Comparison of ENCODE assay signal across 8 cellular contexts in the genomic region with DNA sequence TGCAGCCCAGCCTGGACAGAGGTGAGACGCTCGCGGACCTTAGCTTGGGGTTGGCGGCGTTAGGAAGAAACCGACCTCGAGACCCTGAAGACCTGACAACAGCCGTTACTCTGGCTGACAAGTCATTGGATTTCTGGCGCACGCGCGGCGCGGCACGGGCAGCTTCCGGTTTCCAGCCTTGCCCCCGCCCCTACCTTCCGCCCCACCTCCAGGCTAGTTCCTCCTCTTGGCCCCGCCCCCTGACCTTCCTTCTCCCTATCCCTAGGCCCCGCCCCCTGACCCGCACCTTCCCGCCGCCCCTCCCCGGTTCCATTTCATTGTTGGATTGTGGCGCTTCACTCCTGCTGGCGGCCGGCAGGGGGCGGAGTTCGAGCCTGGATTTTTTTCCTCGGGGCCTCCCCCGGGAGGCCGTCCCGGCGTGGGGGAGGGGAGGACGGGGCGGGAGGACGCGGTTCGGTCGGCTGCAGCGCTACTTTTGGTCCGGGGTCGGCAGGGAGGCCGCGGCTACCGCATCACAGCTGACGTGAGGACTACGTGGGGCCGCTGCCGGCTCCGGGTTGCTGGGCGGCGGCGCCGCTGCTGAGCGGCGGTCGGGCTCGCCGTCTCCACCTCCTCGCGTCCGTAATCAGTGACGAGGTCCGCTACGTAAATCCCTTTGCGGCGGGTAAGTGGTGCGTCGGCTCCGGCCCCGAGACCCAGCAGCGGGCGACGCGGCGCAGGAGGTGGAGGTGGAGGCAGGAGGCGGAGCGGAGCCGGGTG. TPM values are rescaled to one million over a fixed set of nuclear protein-coding genes. Genes with fewer than 3 reads are reported as not detected.
A peak's percentile ranks its signal among the peaks of the same experiment; 100 is the strongest.
DNase-seq lines count a peak whose midpoint lies in the region; ATAC-seq and TF ChIP-seq lines count a peak whose summit lies in the region.

Gene CREM (plus strand): TSS at position 317 of the 759 bp plus-strand sequence. CDS start 10,990 bp downstream, outside the sequence.

- 0 to 1% methylated on average over 13 of the region's 80 CpGs for WGBS in gastroesophageal sphincter (ENCODE audit: low coverage in 1 of 2), 2 donors

- CTCF ChIA-PET in activated naive CD4-positive, alpha-beta T cell treated with anti-CD3 and anti-CD28 coated beads for 36 hours (lab: Charles Lee): interaction anchor here (0.6 to 11.0 kb wide), 16 partner anchors 15 to 436 kb away, joined by 3 to 223 read pairs (median 3); partner anchors contain the start of gene CUL2

- peak within 1 kb of the TSS; percentile 95 to 100 (median 99) for H3K27ac ChIP-seq in gastroesophageal sphincter

- DNase-seq in GM06990 (ENCODE audit: extremely low read depth, insufficient read length) (peak; percentile 99), HFF-Myc (ENCODE audit: extremely low read depth, low read depth) (peak; percentile 79), MV-4-11 (lab: John Stamatoyannopoulos, UW) (peak; percentile 93), SK-MEL-5 (ENCODE audit: low read depth, low spot score) (peak; percentile 94), non-pigmented ciliary epithelial cell (ENCODE audit: low read depth) (peak; percentile 66), superior temporal gyrus (ENCODE audit: extremely low spot score) (peak; percentile 85)
- DNase-seq in activated naive CD4-positive, alpha-beta T cell treated with anti-CD3 and anti-CD28 coated beads for 36 hours: peak; percentile 100

- peaks cover 48% of the 10 kb centered on the region for H3K4me1 Mint-ChIP-seq in activated naive CD4-positive, alpha-beta T cell treated with anti-CD3 and anti-CD28 coated beads for 36 hours (ENCODE audit: low read depth)

- peaks cover 18% of the 10 kb centered on the region for H3K36me3 Mint-ChIP-seq in activated naive CD4-positive, alpha-beta T cell treated with anti-CD3 and anti-CD28 coated beads for 36 hours (ENCODE audit: low read depth)

- TF ChIP-seq EP300 in gastroesophageal sphincter (IDR thresholded peaks at IDR 0.05): peak; percentile 96

- no peaks in the 10 kb centered on the region for H3K9me3 Mint-ChIP-seq in activated naive CD4-positive, alpha-beta T cell treated with anti-CD3 and anti-CD28 coated beads for 36 hours

- peak within 1 kb of the TSS; percentile 95 for H3K27ac Mint-ChIP-seq in activated naive CD4-positive, alpha-beta T cell treated with anti-CD3 and anti-CD28 coated beads for 36 hours

- intact Hi-C loops in activated naive CD4-positive, alpha-beta T cell treated with anti-CD3 and anti-CD28 coated beads for 36 hours (cut with micrococcal nuclease): loop anchor here (1.0 to 5.0 kb wide), 11 partner anchors 23 to 1989 kb away; partner anchors contain the start of genes CCNY, CUL2 and FZD8

- TF ChIP-seq POLR2A in gastroesophageal sphincter (IDR thresholded peaks at IDR 0.05): peak; percentile 99 to 100

- H3K4me3 ChIP-seq in GM06990 (replicated peaks; ENCODE audit: low read depth, low read length) (peak within 1 kb of the TSS; percentile 92), HFF-Myc (replicated peaks; ENCODE audit: low read depth, low read length) (peak within 1 kb of the TSS; percentile 89), gastroesophageal sphincter (peak within 1 kb of the TSS; percentile 71 to 91)

- no peaks in the 10 kb centered on the region for H3K27me3 Mint-ChIP-seq in activated naive CD4-positive, alpha-beta T cell treated with anti-CD3 and anti-CD28 coated beads for 36 hours (ENCODE audit: low read depth)

- peak; percentile 95 for ATAC-seq in gastroesophageal sphincter

- H3K27me3 ChIP-seq in GM06990 (replicated peaks; ENCODE audit: control insufficient read depth, insufficient read depth, low read length) (no peaks in the 10 kb centered on the region), gastroesophageal sphincter (no peaks in the 10 kb centered on the region)

- peak within 1 kb of the TSS; percentile 81 for H3K4me3 Mint-ChIP-seq in activated naive CD4-positive, alpha-beta T cell treated with anti-CD3 and anti-CD28 coated beads for 36 hours

- H3K36me3 ChIP-seq in GM06990 (ENCODE audit: control insufficient read depth, insufficient read depth, low read length): no peaks in the 10 kb centered on the region
- H3K36me3 ChIP-seq in gastroesophageal sphincter: no peaks in the 10 kb centered on the region

- TF ChIP-seq CTCF in GM06990 (IDR thresholded peaks at IDR 0.05; ENCODE audit: insufficient read depth, low read length, poor library complexity, severe bottlenecking): peak; percentile 88
- TF ChIP-seq CTCF in HFF-Myc (IDR thresholded peaks at IDR 0.05; ENCODE audit: low read depth, low read length, missing control alignments): peak; percentile 69
- TF ChIP-seq CTCF in gastroesophageal sphincter (IDR thresholded peaks at IDR 0.05): peak; percentile 81 to 91 (median 90)

- peaks cover 0 to 40% (median 0%) of the 10 kb centered on the region in 3 donors for H3K4me1 ChIP-seq in gastroesophageal sphincter

- no peaks in the 10 kb centered on the region for H3K9me3 ChIP-seq in gastroesophageal sphincter

- in situ Hi-C loops in SK-MEL-5 (cut with HindIII; ENCODE audit: low pct_unique_long_range_greater_than_20kb, low sequenced_read_pairs): no loop called here

RNA-seq across cellular contexts. Expression of gene CREM, which starts in this region (rescaled TPM):
- total RNA-seq in SK-MEL-5 (2014; rRNA removed; shearing (Covaris generic)): 312 and 344 TPM in 2 replicates
- polyA plus RNA-seq in SK-MEL-5 (2015; cell fraction: cytosol; rRNA removed): 141 and 149 TPM in 2 replicates
- 48.0 and 54.0 TPM in 2 replicates for polyA plus RNA-seq in SK-MEL-5 (2015; cell fraction: nucleus; rRNA removed)
- 100 to 1,000 TPM; 107 to 111 TPM for total RNA-seq in activated naive CD4-positive, alpha-beta T cell treated with anti-CD3 and anti-CD28 coated beads for 36 hours
- total RNA-seq in gastroesophageal sphincter: 10 to 100 TPM; 37.7 to 78.1 (median 47.1) TPM

Comparison
In these comparisons a context has a peak if more than half of its experiments do, and no peak if none do; other contexts are left out.
1. Peak in every context shown above with its lines: DNase-seq, ATAC-seq, H3K4me3 ChIP-seq and H3K27ac ChIP-seq.